In genomic region chr3:189258261-189258660, GRCh38 we compare ENCODE assay signal across 29 cellular contexts.
"Had no signal": no experiment of that assay in that cellular context is flagged by ENCODE, and none has a peak within 500 bp of the region (broad histone marks: within the 10 kb centered on the region; RNA-seq: fewer than 3 reads in every experiment).

No MANE protein-coding gene starts in this region.

- H3K4me3 Mint-ChIP-seq: activated CD4-positive, alpha-beta T cell treated with anti-CD3 and anti-CD28 coated beads for 36 hours; activated CD4-positive, alpha-beta T cell treated with anti-CD3 and anti-CD28 coated beads, Interleukin-2, amount 10 ng/mL, durations not matched to agents 7 days and 5 days; activated CD8-positive, alpha-beta T cell treated with anti-CD3 and anti-CD28 coated beads, Interleukin-2, amount 10 ng/mL, durations not matched to agents 7 days and 5 days; activated naive CD4-positive, alpha-beta T cell treated with anti-CD3 and anti-CD28 coated beads, Interleukin-2, amount 50 U/mL, for 24 hours; activated naive CD8-positive, alpha-beta T cell treated with anti-CD3 and anti-CD28 coated beads, Interleukin-2, amount 10 ng/mL, durations not matched to agents 7 days and 5 days; activated T-cell treated with anti-CD3 and anti-CD28 coated beads, Interleukin-2, amount 50 U/mL, for 24 hours; central memory CD8-positive, alpha-beta T cell had no signal

- H3K4me3 ChIP-seq: ascending aorta, cardiac muscle cell, SJCRH30, SK-N-MC had no signal

- H3K27ac ChIP-seq: ascending aorta, cardiac muscle cell, SJCRH30, SK-N-MC, WERI-Rb-1 had no signal

- H3K27me3 ChIP-seq: ascending aorta, cardiac muscle cell, SJCRH30 had no signal

- H3K9me3 ChIP-seq: SJCRH30 had no signal

- H3K36me3 ChIP-seq: ascending aorta, cardiac muscle cell, SJCRH30, WERI-Rb-1 had no signal

- H3K27ac Mint-ChIP-seq: activated CD4-positive, alpha-beta T cell treated with anti-CD3 and anti-CD28 coated beads for 36 hours; activated CD4-positive, alpha-beta T cell treated with anti-CD3 and anti-CD28 coated beads, Interleukin-2, amount 10 ng/mL, durations not matched to agents 7 days and 5 days; activated CD8-positive, alpha-beta T cell treated with anti-CD3 and anti-CD28 coated beads, Interleukin-2, amount 10 ng/mL, durations not matched to agents 7 days and 5 days; activated naive CD4-positive, alpha-beta T cell treated with anti-CD3 and anti-CD28 coated beads, Interleukin-2, amount 50 U/mL, for 24 hours; activated naive CD8-positive, alpha-beta T cell treated with anti-CD3 and anti-CD28 coated beads, Interleukin-2, amount 10 ng/mL, durations not matched to agents 7 days and 5 days; activated T-cell treated with anti-CD3 and anti-CD28 coated beads, Interleukin-2, amount 50 U/mL, for 24 hours; activated T-helper 2 cell treated with anti-CD3 and anti-CD28 coated beads, Interferon-gamma antibody, Interleukin-2, Interleukin-4, amounts not matched to agents 10 μg/mL and 5 μg/mL and 100 μg/mL, durations not matched to agents 14 hours and 24 hours and 36 hours had no signal

- H3K36me3 Mint-ChIP-seq: activated naive CD8-positive, alpha-beta T cell treated with anti-CD3 and anti-CD28 coated beads, Interleukin-2, amount 10 ng/mL, durations not matched to agents 7 days and 5 days had no signal

- H3K9me3 Mint-ChIP-seq: activated CD4-positive, alpha-beta T cell treated with anti-CD3 and anti-CD28 coated beads, Interleukin-2, amount 10 ng/mL, durations not matched to agents 7 days and 5 days; activated naive CD4-positive, alpha-beta T cell treated with anti-CD3 and anti-CD28 coated beads, Interleukin-2, amount 50 U/mL, for 24 hours had no signal

- ATAC-seq: activated CD4-positive, alpha-beta T cell treated with anti-CD3 and anti-CD28 coated beads for 36 hours; activated CD8-positive, alpha-beta T cell treated with anti-CD3 and anti-CD28 coated beads, Interleukin-2, amount 10 ng/mL, durations not matched to agents 7 days and 5 days; Panc1 had no signal

- H3K27me3 Mint-ChIP-seq: central memory CD8-positive, alpha-beta T cell had no signal

- H3K4me1 Mint-ChIP-seq: activated CD4-positive, alpha-beta T cell treated with anti-CD3 and anti-CD28 coated beads for 36 hours; activated CD4-positive, alpha-beta T cell treated with anti-CD3 and anti-CD28 coated beads, Interleukin-2, amount 10 ng/mL, durations not matched to agents 7 days and 5 days; activated naive CD4-positive, alpha-beta T cell treated with anti-CD3 and anti-CD28 coated beads, Interleukin-2, amount 50 U/mL, for 24 hours; activated naive CD8-positive, alpha-beta T cell treated with anti-CD3 and anti-CD28 coated beads, Interleukin-2, amount 10 ng/mL, durations not matched to agents 7 days and 5 days; central memory CD8-positive, alpha-beta T cell had no signal

- DNase-seq: activated CD4-positive, alpha-beta T cell treated with anti-CD3 and anti-CD28 coated beads for 36 hours; activated CD4-positive, alpha-beta T cell treated with anti-CD3 and anti-CD28 coated beads, Interleukin-2, amount 10 ng/mL, durations not matched to agents 7 days and 5 days; activated CD4-positive, alpha-beta T cell treated with anti-CD3 and anti-CD28 coated beads, Interleukin-2, amount 50 U/mL, for 48 hours; activated CD8-positive, alpha-beta T cell treated with anti-CD3 and anti-CD28 coated beads, Interleukin-2, amount 10 ng/mL, durations not matched to agents 7 days and 5 days; activated gamma-delta T cell; activated naive CD4-positive, alpha-beta T cell treated with Interleukin-2 at 50 U/mL for 16 hours; activated naive CD8-positive, alpha-beta T cell treated with anti-CD3 and anti-CD28 coated beads, Interleukin-2, amount 10 ng/mL, durations not matched to agents 7 days and 5 days; activated T-cell treated with anti-CD3 and anti-CD28 coated beads, Interleukin-2, amount 50 U/mL, for 24 hours; amygdala; NCI-H1092 treated with DMSO at 0.1 percent for 48 hours; NCI-H1417 treated with DMSO at 0.1 percent for 48 hours; NCI-H187 treated with DMSO at 0.1 percent for 48 hours; NCI-H2081; NCI-H226; NCI-H446 treated with DMSO at 0.1 percent for 48 hours; NCI-H524; NCI-H69; NCI-H82; SHP77; SJCRH30; T1000; WERI-Rb-1 had no signal

- H3K4me1 ChIP-seq: ascending aorta had no signal
